ENCODE assay signal across 11 cellular contexts in genomic region chr10:79583488-79584024, GRCh38. TPM values are rescaled to one million over a fixed set of nuclear protein-coding genes. Genes with fewer than 3 reads are reported as not detected.
"Had no signal": no experiment of that assay in that cellular context is flagged by ENCODE, and none has a peak within 500 bp of the region (broad histone marks: within the 10 kb centered on the region; RNA-seq: fewer than 3 reads in every experiment).

No MANE protein-coding gene starts in this region.

- H3K9me3 Mint-ChIP-seq: HFFc6 had no signal

- DNase-seq: GOT3, H7, HFFc6, KBM-7 had no signal

- H3K36me3 ChIP-seq: HAP-1 had no signal

- ATAC-seq: HCT116, HepG2 had no signal

- H3K27ac ChIP-seq: HL-60 had no signal

- H3K4me1 Mint-ChIP-seq: IgD-negative memory B cell had no signal

- H3K4me1 ChIP-seq: HAP-1 had no signal

- H3K27ac Mint-ChIP-seq: HFFc6, IgD-negative memory B cell had no signal

- H3K4me3 Mint-ChIP-seq: HFFc6, IgD-negative memory B cell had no signal

- H3K4me3 ChIP-seq: HAP-1 had no signal

- H3K36me3 Mint-ChIP-seq: IgD-negative memory B cell had no signal

RNA-seq across cellular contexts. Expression of gene SFTPA2, which starts 23.3 kb away (rescaled TPM):
- total RNA-seq: H4, H7, HepG2, HFFc6, HT1080 had no signal
- polyA plus RNA-seq: IgD-negative memory B cell had no signal

RNA-seq across cellular contexts. Expression of gene SFTPA1, which starts 27.2 kb away (rescaled TPM):
- total RNA-seq: H4, H7, HepG2, HFFc6, HT1080 had no signal
- polyA plus RNA-seq: HepG2, IgD-negative memory B cell had no signal
